Comparison of ENCODE assay signal across 10 cellular contexts in genomic region chr17:57899391-57899790, GRCh38. TPM values are rescaled to one million over a fixed set of nuclear protein-coding genes. Genes with fewer than 3 reads are reported as not detected.
A peak's percentile ranks its signal among the peaks of the same experiment; 100 is the strongest.
DNase-seq lines count a peak whose midpoint lies in the region; ATAC-seq and TF ChIP-seq lines count a peak whose summit lies in the region.
"Had no signal": no experiment of that assay in that cellular context is flagged by ENCODE, and none has a peak within 500 bp of the region (broad histone marks: within the 10 kb centered on the region; RNA-seq: fewer than 3 reads in every experiment).

No MANE protein-coding gene starts in this region.

- H3K36me3 ChIP-seq in mucosa of descending colon (ENCODE audit: low read depth) (no peaks in the 10 kb centered on the region), vagina (no peaks in the 10 kb centered on the region)

- CTCF ChIA-PET in activated CD8-positive, alpha-beta memory T cell treated with anti-CD3 and anti-CD28 coated beads, Interleukin-2, amount 10 ng/mL, durations not matched to agents 7 days and 5 days (lab: Charles Lee) = interaction anchor here (1.6 to 2.3 kb wide), 3 partner anchors 97 to 273 kb away, joined by 5 to 8 read pairs (median 5); no protein-coding TSS in a partner anchor

- H3K9me3 Mint-ChIP-seq in activated CD8-positive, alpha-beta memory T cell treated with anti-CD3 and anti-CD28 coated beads, Interleukin-2, amount 10 ng/mL, durations not matched to agents 7 days and 5 days (ENCODE audit: low read depth) = no peaks in the 10 kb centered on the region

- no peaks in the 10 kb centered on the region for H3K36me3 Mint-ChIP-seq in activated CD8-positive, alpha-beta memory T cell treated with anti-CD3 and anti-CD28 coated beads, Interleukin-2, amount 10 ng/mL, durations not matched to agents 7 days and 5 days

- H3K27ac ChIP-seq in coronary artery (peak overlapping the region; percentile 79 to 95), vagina (peak overlapping the region; percentile 89)

- intact Hi-C loops in mucosa of descending colon (cut with DNase I, micrococcal nuclease) = loop anchor here in 1 of 2 donors (10.0 kb wide), 1 partner anchor 45 kb away; no protein-coding TSS in a partner anchor
- intact Hi-C loops in vagina (cut with DNase I) = no loop called here

- no peaks in the 10 kb centered on the region for H3K27me3 Mint-ChIP-seq in activated CD8-positive, alpha-beta memory T cell treated with anti-CD3 and anti-CD28 coated beads, Interleukin-2, amount 10 ng/mL, durations not matched to agents 7 days and 5 days

- no peaks in the 10 kb centered on the region for H3K9me3 ChIP-seq in mucosa of descending colon
- H3K9me3 ChIP-seq in vagina = no peaks in the 10 kb centered on the region

- peak; percentile 30 for ATAC-seq in activated CD8-positive, alpha-beta memory T cell treated with anti-CD3 and anti-CD28 coated beads, Interleukin-2, amount 10 ng/mL, durations not matched to agents 7 days and 5 days
- peak; percentile 5 for ATAC-seq in mucosa of descending colon
- ATAC-seq: left lobe of liver had no signal

- H3K27ac Mint-ChIP-seq in activated CD8-positive, alpha-beta memory T cell treated with anti-CD3 and anti-CD28 coated beads, Interleukin-2, amount 10 ng/mL, durations not matched to agents 7 days and 5 days = no peak overlapping the region

- TF ChIP-seq CTCF in coronary artery (IDR thresholded peaks at IDR 0.05) = no peak
- no peak for TF ChIP-seq CTCF in mucosa of descending colon (IDR thresholded peaks at IDR 0.05)
- no peak for TF ChIP-seq CTCF in vagina (IDR thresholded peaks at IDR 0.05)

- no peaks in the 10 kb centered on the region for H3K27me3 ChIP-seq in vagina

- no peak for DNase-seq in activated CD8-positive, alpha-beta memory T cell treated with anti-CD3 and anti-CD28 coated beads, Interleukin-2, amount 10 ng/mL, durations not matched to agents 7 days and 5 days
- no peak for DNase-seq in activated CD8-positive, alpha-beta memory T cell treated with anti-CD3 and anti-CD28 coated beads for 24 hours
- no peak for DNase-seq in coronary artery (ENCODE audit: low spot score)
- peak in 1 of 3 donors; percentile 57 for DNase-seq in mucosa of descending colon
- DNase-seq in vagina (ENCODE audit: extremely low spot score in 2 of 2) = no peak
- DNase-seq in D341Med (ENCODE audit: low spot score) = no peak
- DNase-seq in stimulated activated CD4-positive, alpha-beta T cell treated with anti-CD3 and anti-CD28 coated beads, Interleukin-2, amount 100 ng/mL, for 24 hours = no peak
- no peak for DNase-seq in NCI-H1092 treated with DMSO at 0.1 percent for 48 hours (lab: John Stamatoyannopoulos, UW)
- DNase-seq: NCI-H2081 had no signal

- H3K4me3 ChIP-seq in coronary artery (peak overlapping the region; percentile 23), mucosa of descending colon (no peak overlapping the region), vagina (no peak overlapping the region)

- TF ChIP-seq POLR2A in vagina (IDR thresholded peaks at IDR 0.05) = no peak

- H3K4me1 ChIP-seq in mucosa of descending colon (ENCODE audit: low read depth) = peaks cover 69% of the 10 kb centered on the region
- peaks cover 87% of the 10 kb centered on the region for H3K4me1 ChIP-seq in vagina

- no peak overlapping the region for H3K4me3 Mint-ChIP-seq in activated CD8-positive, alpha-beta memory T cell treated with anti-CD3 and anti-CD28 coated beads, Interleukin-2, amount 10 ng/mL, durations not matched to agents 7 days and 5 days

- peaks cover 29% of the 10 kb centered on the region for H3K4me1 Mint-ChIP-seq in activated CD8-positive, alpha-beta memory T cell treated with anti-CD3 and anti-CD28 coated beads, Interleukin-2, amount 10 ng/mL, durations not matched to agents 7 days and 5 days

RNA-seq across cellular contexts. Expression of gene MRPS23, which starts 49.5 kb away (rescaled TPM):
- 10 to 100 TPM; 39.4 to 49.4 TPM for total RNA-seq in activated CD8-positive, alpha-beta memory T cell treated with anti-CD3 and anti-CD28 coated beads, Interleukin-2, amount 10 ng/mL, durations not matched to agents 7 days and 5 days
- total RNA-seq in mucosa of descending colon = 10 to 100 TPM; 15.1 to 27.2 (median 24.0) TPM
- total RNA-seq in vagina = 6.9 TPM

RNA-seq across cellular contexts. Expression of gene CUEDC1, which starts 55.8 kb away (rescaled TPM):
- not detected for total RNA-seq in activated CD8-positive, alpha-beta memory T cell treated with anti-CD3 and anti-CD28 coated beads, Interleukin-2, amount 10 ng/mL, durations not matched to agents 7 days and 5 days
- total RNA-seq in mucosa of descending colon (10 to 100 TPM; 23.5 to 46.8 (median 23.6) TPM), vagina (28.7 TPM)

Comparison
In these comparisons a context has a peak if more than half of its experiments do, and no peak if none do; other contexts are left out.
1. RNA of gene CUEDC1, which starts 55.8 kb away (total RNA-seq): 28.7 TPM in vagina (single experiment) and 23.5 to 46.8 TPM in mucosa of descending colon; not detected in activated CD8-positive, alpha-beta memory T cell treated with anti-CD3 and anti-CD28 coated beads, Interleukin-2, amount 10 ng/mL, durations not matched to agents 7 days and 5 days; every median in the first group is over 10 times any median in the second.